33 cellular contexts compared by ENCODE assay signal in genomic region chr3:168036654-168037419, GRCh38.
"Had no signal": no experiment of that assay in that cellular context is flagged by ENCODE, and none has a peak within 500 bp of the region (broad histone marks: within the 10 kb centered on the region; RNA-seq: fewer than 3 reads in every experiment).

No MANE protein-coding gene starts in this region.

- ATAC-seq: activated CD4-positive, alpha-beta T cell treated with anti-CD3 and anti-CD28 coated beads for 36 hours; activated CD4-positive, CD25-positive, alpha-beta regulatory T cell treated with anti-CD3 and anti-CD28 coated beads, Interleukin-2, amount 50 U/mL, for 24 hours; activated naive CD4-positive, alpha-beta T cell treated with anti-CD3 and anti-CD28 coated beads, Interleukin-2, amount 50 U/mL, for 72 hours; activated T-cell treated with anti-CD3 and anti-CD28 coated beads, Interleukin-2, amount 50 U/mL, for 4 hours; PC-3; WTC11 had no signal

- H3K27me3 Mint-ChIP-seq: activated CD4-positive, alpha-beta memory T cell treated with anti-CD3 and anti-CD28 coated beads for 36 hours; activated CD4-positive, alpha-beta T cell treated with anti-CD3 and anti-CD28 coated beads for 36 hours; central memory CD8-positive, alpha-beta T cell had no signal

- H3K4me1 ChIP-seq: Peyer's patch, SJSA1 had no signal

- H3K4me1 Mint-ChIP-seq: activated CD4-positive, alpha-beta T cell treated with anti-CD3 and anti-CD28 coated beads for 36 hours; central memory CD8-positive, alpha-beta T cell had no signal

- H3K4me3 ChIP-seq: Peyer's patch, SJSA1 had no signal

- H3K9ac ChIP-seq: KMS-11 had no signal

- H3K9me3 Mint-ChIP-seq: activated CD4-positive, alpha-beta memory T cell treated with anti-CD3 and anti-CD28 coated beads for 36 hours; activated naive CD4-positive, alpha-beta T cell treated with anti-CD3 and anti-CD28 coated beads for 36 hours; activated naive CD4-positive, alpha-beta T cell treated with anti-CD3 and anti-CD28 coated beads, Interleukin-2, amount 50 U/mL, for 72 hours; activated T-cell treated with anti-CD3 and anti-CD28 coated beads, Interleukin-2, amount 50 U/mL, for 4 hours; activated T-helper 1 cell treated with anti-CD3 and anti-CD28 coated beads, Interleukin-12 subunit alpha, Interleukin-12 subunit beta, Interleukin-2, Interleukin-4 antibody, amounts not matched to agents 30 ng/mL and 10 ng/mL and 1 ng/mL, durations not matched to agents 14 hours and 24 hours and 36 hours; central memory CD8-positive, alpha-beta T cell; T-helper 2 cell treated with Interferon-gamma antibody and Interleukin-4, amounts not matched to agents 5 μg/mL and 100 μg/mL, for 36 hours had no signal

- H3K27ac Mint-ChIP-seq: activated CD4-positive, alpha-beta memory T cell treated with anti-CD3 and anti-CD28 coated beads for 36 hours; activated CD4-positive, alpha-beta T cell treated with anti-CD3 and anti-CD28 coated beads for 36 hours; activated naive CD4-positive, alpha-beta T cell treated with anti-CD3 and anti-CD28 coated beads for 36 hours; activated naive CD4-positive, alpha-beta T cell treated with anti-CD3 and anti-CD28 coated beads, Interleukin-2, amount 50 U/mL, for 72 hours; activated T-helper 1 cell treated with anti-CD3 and anti-CD28 coated beads, Interleukin-12 subunit alpha, Interleukin-12 subunit beta, Interleukin-2, Interleukin-4 antibody, amounts not matched to agents 30 ng/mL and 10 ng/mL and 1 ng/mL, durations not matched to agents 14 hours and 24 hours and 36 hours; T-helper 2 cell treated with Interferon-gamma antibody and Interleukin-4, amounts not matched to agents 5 μg/mL and 100 μg/mL, for 36 hours; WTC11 had no signal

- H3K27me3 ChIP-seq: brain microvascular endothelial cell, Peyer's patch, SJSA1 had no signal

- H3K9me3 ChIP-seq: Peyer's patch, SJSA1 had no signal

- H3K4me3 Mint-ChIP-seq: activated CD4-positive, alpha-beta memory T cell treated with anti-CD3 and anti-CD28 coated beads for 36 hours; activated CD4-positive, alpha-beta T cell treated with anti-CD3 and anti-CD28 coated beads for 36 hours; activated naive CD4-positive, alpha-beta T cell treated with anti-CD3 and anti-CD28 coated beads for 36 hours; activated T-cell treated with anti-CD3 and anti-CD28 coated beads, Interleukin-2, amount 50 U/mL, for 4 hours; activated T-helper 1 cell treated with anti-CD3 and anti-CD28 coated beads, Interleukin-12 subunit alpha, Interleukin-12 subunit beta, Interleukin-2, Interleukin-4 antibody, amounts not matched to agents 30 ng/mL and 10 ng/mL and 1 ng/mL, durations not matched to agents 14 hours and 24 hours and 36 hours; central memory CD8-positive, alpha-beta T cell; T-helper 2 cell treated with Interferon-gamma antibody and Interleukin-4, amounts not matched to agents 5 μg/mL and 100 μg/mL, for 36 hours; WTC11 had no signal

- H3K27ac ChIP-seq: brain microvascular endothelial cell, KMS-11, Peyer's patch, SJSA1 had no signal

- DNase-seq: activated CD4-positive, alpha-beta memory T cell treated with anti-CD3 and anti-CD28 coated beads for 36 hours; activated CD4-positive, alpha-beta T cell treated with anti-CD3 and anti-CD28 coated beads for 36 hours; activated CD4-positive, alpha-beta T cell treated with anti-CD3 and anti-CD28 coated beads, Interleukin-2, amount 50 U/mL, for 1 hour; activated CD8-positive, alpha-beta memory T cell treated with anti-CD3 and anti-CD28 coated beads, Interleukin-2, amount 50 U/mL, for 4 hours; activated gamma-delta T cell treated with Interleukin-2 at 50 U/mL for 16 hours; activated naive CD4-positive, alpha-beta T cell treated with anti-CD3 and anti-CD28 coated beads for 36 hours; activated T-cell treated with anti-CD3 and anti-CD28 coated beads for 4 hours; activated T-cell treated with anti-CD3 and anti-CD28 coated beads, Interleukin-2, amount 50 U/mL, for 4 hours; anterior cingulate cortex; brain microvascular endothelial cell; MM.1S; NCI-H1092 treated with DMSO at 0.1 percent for 48 hours; NCI-H1417; NCI-H146; NCI-H187; NCI-H2029 treated with DMSO at 0.1 percent for 48 hours; NCI-H2107; NCI-H2171; NCI-H226; NCI-H446 treated with DMSO at 0.1 percent for 48 hours; NCI-H524; PC-3; Peyer's patch; RPMI8226; SHP77 treated with DMSO at 0.1 percent for 48 hours had no signal

- H3K36me3 Mint-ChIP-seq: activated CD4-positive, alpha-beta memory T cell treated with anti-CD3 and anti-CD28 coated beads for 36 hours had no signal
